In genomic region chr14:32200368-32201195, GRCh38 we compare ENCODE assay signal across 8 cellular contexts. TPM values are rescaled to one million over a fixed set of nuclear protein-coding genes. Genes with fewer than 3 reads are reported as not detected.
DNase-seq lines count a peak whose midpoint lies in the region; ATAC-seq and TF ChIP-seq lines count a peak whose summit lies in the region.

No MANE protein-coding gene starts in this region.

- H3K27ac ChIP-seq in heart right ventricle (peak overlapping the region; percentile 64 to 94 (median 90)), OCI-LY1 (ENCODE audit: low read depth, low read length, poor library complexity, severe bottlenecking) (peak overlapping the region; percentile 8), prostate gland (peak overlapping the region; percentile 84 to 85)

- H3K4me3 ChIP-seq in heart right ventricle (peak overlapping the region; percentile 36 to 77 (median 66)), OCI-LY1 (ENCODE audit: low read depth, low read length, poor library complexity, severe bottlenecking) (peak overlapping the region; percentile 92), epithelial cell of esophagus (ENCODE audit: low read length) (peak overlapping the region; percentile 65), prostate gland (peak overlapping the region; percentile 49 to 58)

- intact Hi-C loops in heart right ventricle (cut with DNase I) (loop anchor here in 3 of 10 donors (5.0 kb wide), 2 partner anchors 52 to 123 kb away; partner anchors contain the start of gene ARHGAP5 (in 2 of the 3)), Right ventricle myocardium inferior (cut with DNase I) (no loop called here), prostate gland (cut with DNase I) (no loop called here)

- no peak overlapping the region for H2AFZ ChIP-seq in OCI-LY1 (ENCODE audit: low read length)

- ATAC-seq in heart right ventricle, result no peak
- ATAC-seq in Right ventricle myocardium inferior, result no peak

- no peak for DNase-seq in heart right ventricle
- no peak for DNase-seq in Right ventricle myocardium inferior (ENCODE audit: missing footprints)
- no peak for DNase-seq in epithelial cell of esophagus (ENCODE audit: low read depth)
- DNase-seq in prostate gland (ENCODE audit: low spot score), result no peak
- no peak for DNase-seq in COR-L47 (lab: John Stamatoyannopoulos, UW)
- DNase-seq in DMS114 treated with DMSO at 0.1 percent for 48 hours (lab: John Stamatoyannopoulos, UW; ENCODE audit: unreplicated experiment), result no peak
- DNase-seq in activated CD4-positive, alpha-beta T cell treated with anti-CD3 and anti-CD28 coated beads for 4 hours, result no peak

- H3K36me3 ChIP-seq in heart right ventricle (no peaks in the 10 kb centered on the region), OCI-LY1 (ENCODE audit: insufficient read depth, low read length) (no peaks in the 10 kb centered on the region), prostate gland (no peaks in the 10 kb centered on the region)

- 13 to 15% methylated on average over 14 of the region's 14 CpGs for WGBS in heart right ventricle, 2 donors
- 9% methylated on average over 14 of the region's 14 CpGs for WGBS in prostate gland

- H3K4me2 ChIP-seq in OCI-LY1 (ENCODE audit: low read length), result peak overlapping the region; percentile 95

- TF ChIP-seq CTCF in heart right ventricle (IDR thresholded peaks at IDR 0.05) (no peak), OCI-LY1 (IDR thresholded peaks at IDR 0.05; ENCODE audit: low read length) (no peak), epithelial cell of esophagus (IDR thresholded peaks at IDR 0.05; ENCODE audit: insufficient read depth, low read depth, low read length, missing control alignments) (no peak), prostate gland (IDR thresholded peaks at IDR 0.05) (no peak)

- no peaks in the 10 kb centered on the region for H4K20me1 ChIP-seq in OCI-LY1 (ENCODE audit: insufficient read depth, low read length)

- no peaks in the 10 kb centered on the region for H3K79me2 ChIP-seq in OCI-LY1 (ENCODE audit: insufficient read depth, low read length)

- H3F3A ChIP-seq in OCI-LY1 (ENCODE audit: insufficient read depth, low read length), result 0 out of 2 replicates have a peak, but pooled peaks cover 4% of the 10 kb centered on the region

- no peak overlapping the region for H3K9ac ChIP-seq in OCI-LY1 (ENCODE audit: low read length)

- no peaks in the 10 kb centered on the region for H3K9me2 ChIP-seq in OCI-LY1 (ENCODE audit: low read depth, low read length)

- no peaks in the 10 kb centered on the region for H3K9me3 ChIP-seq in heart right ventricle
- no peaks in the 10 kb centered on the region for H3K9me3 ChIP-seq in OCI-LY1 (ENCODE audit: low read length)
- no peaks in the 10 kb centered on the region for H3K9me3 ChIP-seq in prostate gland

- TF ChIP-seq POLR2A in prostate gland (IDR thresholded peaks at IDR 0.05), result no peak

- H3K4me1 ChIP-seq in heart right ventricle (peaks cover 0 to 37% (median 15%) of the 10 kb centered on the region in 9 donors), OCI-LY1 (ENCODE audit: insufficient read depth, low read length, severe bottlenecking) (peaks cover 32% of the 10 kb centered on the region), prostate gland (replicated peaks) (no peaks in the 10 kb centered on the region)

- peaks cover 0 to 29% (median 0%) of the 10 kb centered on the region in 7 donors for H3K27me3 ChIP-seq in heart right ventricle
- H3K27me3 ChIP-seq in OCI-LY1 (ENCODE audit: insufficient read depth, low read length), result no peaks in the 10 kb centered on the region
- H3K27me3 ChIP-seq in prostate gland (replicated peaks; ENCODE audit: insufficient read depth), result no peaks in the 10 kb centered on the region

RNA-seq across cellular contexts. Expression of gene RNU6-7, which starts 1.3 kb away (rescaled TPM):
- total RNA-seq in heart right ventricle (not detected), Right ventricle myocardium inferior (not detected), prostate gland (not detected)
- polyA plus RNA-seq in heart right ventricle, result not detected

RNA-seq across cellular contexts. Expression of gene RNU6-8, which starts 2.5 kb away (rescaled TPM):
- total RNA-seq in heart right ventricle (not detected), Right ventricle myocardium inferior (not detected), prostate gland (not detected)
- not detected for polyA plus RNA-seq in heart right ventricle

Comparison
In these comparisons a context has a peak if more than half of its experiments do, and no peak if none do; other contexts are left out.
1. H3K27ac ChIP-seq: peak in every context shown above with its lines; median percentile 90 in heart right ventricle; 84 in prostate gland; 8 in OCI-LY1.